17 cellular contexts compared by ENCODE assay signal in the genomic region with DNA sequence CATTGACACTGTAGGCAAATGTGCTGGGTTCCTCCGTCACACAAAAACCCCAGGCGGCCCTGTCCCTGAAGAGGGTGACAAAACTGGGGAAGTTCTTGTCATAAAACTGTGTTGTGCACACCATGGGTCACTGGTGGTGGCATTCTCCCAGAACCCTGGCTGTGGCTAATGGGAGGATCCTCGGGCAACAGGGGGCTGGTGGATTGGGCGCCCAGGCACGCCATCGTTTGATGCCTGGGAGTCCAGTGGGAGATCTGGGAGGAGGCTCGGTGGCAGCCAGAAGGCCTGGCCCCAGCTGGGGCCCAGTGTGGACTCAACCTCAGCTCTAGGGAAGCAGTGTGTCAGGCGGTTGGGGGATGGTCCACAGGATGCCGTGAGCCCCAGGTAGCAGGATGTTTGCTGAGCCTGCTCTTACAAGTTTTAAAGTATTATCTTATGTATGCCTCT.
DNase-seq lines count a peak whose midpoint lies in the region; ATAC-seq and TF ChIP-seq lines count a peak whose summit lies in the region.
"Had no signal": no experiment of that assay in that cellular context is flagged by ENCODE, and none has a peak within 500 bp of the region (broad histone marks: within the 10 kb centered on the region; RNA-seq: fewer than 3 reads in every experiment).

No MANE protein-coding gene starts in this region.

- CTCF ChIA-PET in CD4-positive, alpha-beta T cell (lab: Charles Lee): no interaction called here

- POLR2A ChIA-PET in CD4-positive, alpha-beta T cell (lab: Charles Lee): no interaction called here

- H3K36me3 Mint-ChIP-seq in CD4-positive, alpha-beta T cell (ENCODE audit: low read depth): no peaks in the 10 kb centered on the region

- DNase-seq in CD4-positive, alpha-beta T cell: no peak
- DNase-seq in NCI-H510A treated with DMSO at 0.1 percent for 48 hours (lab: John Stamatoyannopoulos, UW): peak; percentile 43
- DNase-seq in iPS-NIHi7 (ENCODE audit: extremely low spot score): peak; percentile 56
- DNase-seq in erythroblast (lab: John Stamatoyannopoulos, UW): no peak
- DNase-seq in left ventricle myocardium superior: no peak
- DNase-seq: activated CD4-positive, alpha-beta T cell treated with anti-CD3 and anti-CD28 coated beads, Interleukin-2, amount 50 U/mL, for 1 hour; AML-193; amniotic stem cell; hippocampal formation; MG63; NCI-H2029; NCI-H524; right lobe of liver; substantia nigra; T1000 had no signal

- no peak overlapping the region for H3K27ac Mint-ChIP-seq in CD4-positive, alpha-beta T cell

- intact Hi-C loops in CD4-positive, alpha-beta T cell (cut with DNase I, micrococcal nuclease): no loop called here
- intact Hi-C loops in left ventricle myocardium superior (cut with micrococcal nuclease): no loop called here

- no peak overlapping the region for H3K4me3 Mint-ChIP-seq in CD4-positive, alpha-beta T cell

- TF ChIP-seq CTCF in CD4-positive, alpha-beta T cell (IDR thresholded peaks at IDR 0.05): no peak

- TF ChIP-seq POLR2A in erythroblast (IDR thresholded peaks at IDR 0.05; ENCODE audit: low read length): no peak

- peaks cover 12% of the 10 kb centered on the region for H3K4me1 Mint-ChIP-seq in CD4-positive, alpha-beta T cell (ENCODE audit: low read depth)

- peaks cover 2% of the 10 kb centered on the region for H3K9me3 Mint-ChIP-seq in CD4-positive, alpha-beta T cell

- H3K27me3 Mint-ChIP-seq in CD4-positive, alpha-beta T cell: no peaks in the 10 kb centered on the region

- peak; percentile 46 for ATAC-seq in CD4-positive, alpha-beta T cell (ENCODE audit: poor library complexity)
- ATAC-seq in GM19035 (IDR thresholded peaks at IDR 0.05; ENCODE audit: unreplicated experiment): peak; percentile 36
- ATAC-seq in left ventricle myocardium superior: no peak
- ATAC-seq in HG03039 (IDR thresholded peaks at IDR 0.05; ENCODE audit: unreplicated experiment): no peak
- ATAC-seq: right lobe of liver had no signal

- no peaks in the 10 kb centered on the region for H3K27me3 ChIP-seq in CD4-positive, alpha-beta T cell (ENCODE audit: control insufficient read depth, insufficient read depth, low read length)
- H3K27me3 ChIP-seq: MG63, right lobe of liver had no signal

- no peak overlapping the region for H3K27ac ChIP-seq in CD4-positive, alpha-beta T cell (ENCODE audit: low read depth, low read length)
- H3K27ac ChIP-seq: right lobe of liver had no signal

- no peaks in the 10 kb centered on the region for H3K9me3 ChIP-seq in CD4-positive, alpha-beta T cell (ENCODE audit: control insufficient read depth, low read length)
- H3K9me3 ChIP-seq: MG63, right lobe of liver had no signal

Comparison
In these comparisons a context has a peak if more than half of its experiments do, and no peak if none do; other contexts are left out.
1. ATAC-seq: peak in CD4-positive, alpha-beta T cell (single experiment) and GM19035 (single experiment); none in left ventricle myocardium superior (single experiment) and HG03039 (single experiment).
2. DNase-seq: peak in NCI-H510A treated with DMSO at 0.1 percent for 48 hours (single experiment) and iPS-NIHi7 (single experiment); none in CD4-positive, alpha-beta T cell (0 of 10), erythroblast (0 of 2) and left ventricle myocardium superior (single experiment).